Comparison of ENCODE assay signal across 8 cellular contexts in the genomic region with DNA sequence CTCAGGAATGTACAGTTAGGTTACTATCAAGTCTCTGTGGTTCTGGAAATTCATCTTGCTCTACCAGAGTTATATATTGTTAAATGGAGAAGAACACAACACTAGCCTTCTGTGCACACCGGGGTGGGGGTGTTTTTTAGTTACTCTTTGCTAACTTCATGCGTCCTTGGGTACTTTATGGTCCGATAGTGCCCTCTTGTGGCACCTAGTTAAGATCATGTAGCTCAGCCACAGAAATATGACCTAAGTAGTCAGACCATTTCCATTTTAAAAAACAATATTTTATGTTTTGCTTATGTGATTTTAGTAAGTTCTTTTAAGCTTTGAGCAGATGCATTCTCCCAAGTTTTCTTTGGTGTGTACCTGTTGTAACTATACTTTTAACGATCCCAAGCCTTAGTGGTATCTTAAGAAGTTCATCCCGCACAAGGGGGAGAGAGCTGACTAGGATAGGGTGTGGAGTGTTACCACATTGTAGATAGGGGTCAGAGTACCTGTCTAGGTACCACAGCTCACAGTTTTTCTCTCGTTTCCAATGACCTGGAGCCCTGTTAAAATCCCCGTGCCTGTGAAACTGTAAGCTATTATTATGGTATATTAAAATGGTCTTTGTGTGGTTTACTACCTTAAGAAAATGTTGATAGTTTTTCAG. TPM values are rescaled to one million over a fixed set of nuclear protein-coding genes. Genes with fewer than 3 reads are reported as not detected.
DNase-seq lines count a peak whose midpoint lies in the region; ATAC-seq and TF ChIP-seq lines count a peak whose summit lies in the region.

No MANE protein-coding gene starts in this region.

- H3K9me3 ChIP-seq in NT2/D1 (ENCODE audit: insufficient read depth, low read length) (no peaks in the 10 kb centered on the region), thoracic aorta (no peaks in the 10 kb centered on the region)

- peak; percentile 91 for DNase-seq in DMS 273 (lab: John Stamatoyannopoulos, UW; ENCODE audit: unreplicated experiment)
- DNase-seq in NT2/D1 (ENCODE audit: low read depth, low spot score), result peak; percentile 81
- DNase-seq in activated CD8-positive, alpha-beta memory T cell treated with anti-CD3 and anti-CD28 coated beads, Interleukin-2, amount 50 U/mL, for 4 hours, result peak; percentile 51
- peak; percentile 35 to 85 (median 68) for DNase-seq in naive thymus-derived CD8-positive, alpha-beta T cell
- DNase-seq in thoracic aorta (ENCODE audit: low spot score), result no peak

- H3K27ac ChIP-seq in thoracic aorta, result no peak overlapping the region

- no peak for TF ChIP-seq EP300 in Ishikawa (IDR thresholded peaks at IDR 0.05; ENCODE audit: borderline replicate concordance)

- H3K36me3 ChIP-seq in NT2/D1 (ENCODE audit: insufficient read depth, insufficient read length, low read length) (peaks cover 91% of the 10 kb centered on the region), thoracic aorta (peaks cover 38% of the 10 kb centered on the region)

- H3K27me3 ChIP-seq in NT2/D1 (ENCODE audit: insufficient read depth, insufficient read length), result no peaks in the 10 kb centered on the region
- no peaks in the 10 kb centered on the region for H3K27me3 ChIP-seq in thoracic aorta (replicated peaks; ENCODE audit: insufficient read depth)

- H3K4me1 ChIP-seq in NT2/D1 (ENCODE audit: insufficient read depth, insufficient read length), result no peaks in the 10 kb centered on the region
- H3K4me1 ChIP-seq in thoracic aorta (ENCODE audit: control insufficient read depth in 1 of 2, low read depth in 2 of 2), result peaks cover 0 to 31% of the 10 kb centered on the region in 2 donors

- H3K27me3 Mint-ChIP-seq in naive thymus-derived CD8-positive, alpha-beta T cell, result no peaks in the 10 kb centered on the region

- peaks cover 6 to 81% (median 10%) of the 10 kb centered on the region in 3 donors for H3K36me3 Mint-ChIP-seq in naive thymus-derived CD8-positive, alpha-beta T cell

- TF ChIP-seq RAD21 in Ishikawa (IDR thresholded peaks at IDR 0.05; ENCODE audit: low read depth), result peak; percentile 85

- H3K9me3 Mint-ChIP-seq in naive thymus-derived CD8-positive, alpha-beta T cell, result no peaks in the 10 kb centered on the region

- H3K4me3 Mint-ChIP-seq in naive thymus-derived CD8-positive, alpha-beta T cell, result no peak overlapping the region

- TF ChIP-seq CTCF in thoracic aorta (IDR thresholded peaks at IDR 0.05), result peak; percentile 72

- H3K4me1 Mint-ChIP-seq in naive thymus-derived CD8-positive, alpha-beta T cell, result peaks cover 2 to 23% (median 8%) of the 10 kb centered on the region in 4 donors

- H3K4me3 ChIP-seq in NT2/D1 (ENCODE audit: insufficient read length, low read depth) (no peak overlapping the region), thoracic aorta (no peak overlapping the region)

- H3K9ac ChIP-seq in NT2/D1 (ENCODE audit: insufficient read length, low read depth), result no peak overlapping the region

- POLR2A ChIA-PET in naive thymus-derived CD8-positive, alpha-beta T cell (lab: Charles Lee), result interaction anchor here (0.6 to 3.0 kb wide), 5 partner anchors 56 to 136 kb away, joined by 3 to 18 read pairs (median 5); a partner anchor contains a TSS

- H3K27ac Mint-ChIP-seq in naive thymus-derived CD8-positive, alpha-beta T cell, result peak overlapping the region in 9 of 10 donors; percentile 44 to 85 (median 69)

- ATAC-seq in esophagus mucosa (peak; percentile 79), thoracic aorta (ENCODE audit: insufficient number of reproducible peaks, low FRiP score, low read depth) (no peak), GM21447 (IDR thresholded peaks at IDR 0.05; ENCODE audit: unreplicated experiment) (no peak)
- peak; percentile 95 to 98 for ATAC-seq in naive thymus-derived CD8-positive, alpha-beta T cell

TF ChIP-seq in Ishikawa, 13 proteins besides CTCF, POLR2A, EP300 and RAD21:
- no peak for TF ChIP-seq YY1 (IDR thresholded peaks at IDR 0.05; ENCODE audit: low read depth)
- TF ChIP-seq, protein P1, sequence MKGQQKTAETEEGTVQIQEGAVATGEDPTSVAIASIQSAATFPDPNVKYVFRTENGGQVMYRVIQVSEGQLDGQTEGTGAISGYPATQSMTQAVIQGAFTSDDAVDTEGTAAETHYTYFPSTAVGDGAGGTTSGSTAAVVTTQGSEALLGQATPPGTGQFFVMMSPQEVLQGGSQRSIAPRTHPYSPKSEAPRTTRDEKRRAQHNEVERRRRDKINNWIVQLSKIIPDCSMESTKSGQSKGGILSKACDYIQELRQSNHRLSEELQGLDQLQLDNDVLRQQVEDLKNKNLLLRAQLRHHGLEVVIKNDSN (IDR thresholded peaks at IDR 0.05), result no peak
- no peak for TF ChIP-seq FOXM1 (IDR thresholded peaks at IDR 0.05; ENCODE audit: borderline replicate concordance, low read depth)
- TF ChIP-seq TCF12 (IDR thresholded peaks at IDR 0.05; ENCODE audit: low read depth), result no peak

RNA-seq across cellular contexts. Expression of a gene that starts 20.6 kb away (rescaled TPM):
- total RNA-seq in esophagus mucosa (9.2 TPM), thoracic aorta (1 to 10 TPM; 3.9 to 5.6 TPM)
- 1 to 10 TPM; 2.6 to 2.7 TPM for total RNA-seq in naive thymus-derived CD8-positive, alpha-beta T cell
- under 1 TPM in 2 of 3 donors, not detected in 1; 0.19 to 0.35 TPM for polyA plus RNA-seq in naive thymus-derived CD8-positive, alpha-beta T cell

RNA-seq across cellular contexts. Expression of a gene that starts 37.9 kb away (rescaled TPM):
- total RNA-seq in esophagus mucosa (3.7 TPM), thoracic aorta (100 to 1,000 TPM; 107 to 189 TPM)
- 1 to 10 TPM; 1.2 to 1.6 TPM for total RNA-seq in naive thymus-derived CD8-positive, alpha-beta T cell
- polyA plus RNA-seq in naive thymus-derived CD8-positive, alpha-beta T cell, result 1 to 10 TPM in 1 of 3 donors, under 1 TPM in 2; 0.16 to 2.4 (median 0.43) TPM

Comparison
In these comparisons a context has a peak if more than half of its experiments do, and no peak if none do; other contexts are left out.
1. ATAC-seq: peak in esophagus mucosa (single experiment) and naive thymus-derived CD8-positive, alpha-beta T cell (2 of 2); none in thoracic aorta (single experiment) and GM21447 (single experiment).
2. RNA of a gene that starts 37.9 kb away (total RNA-seq): 107 to 189 TPM in thoracic aorta; 3.7 TPM in esophagus mucosa (single experiment) and 1.2 to 1.6 TPM in naive thymus-derived CD8-positive, alpha-beta T cell; every median in the first group is over 10 times any median in the second.